In genomic region chr19:41298327-41298964, GRCh38 we compare ENCODE assay signal across 8 cellular contexts. TPM values are rescaled to one million over a fixed set of nuclear protein-coding genes. Genes with fewer than 3 reads are reported as not detected.
DNase-seq lines count a peak whose midpoint lies in the region; ATAC-seq and TF ChIP-seq lines count a peak whose summit lies in the region.

No MANE protein-coding gene starts in this region.

- H3K4me1 ChIP-seq in OCI-LY3 (ENCODE audit: low read length) (peaks cover 42% of the 10 kb centered on the region), upper lobe of right lung (peaks cover 53% of the 10 kb centered on the region), PC-3 (ENCODE audit: insufficient read depth, low read length) (no peaks in the 10 kb centered on the region)

- H3K4me3 Mint-ChIP-seq in dendritic cell treated with granulocyte-macrophage colony-stimulating factor and Interleukin-4, amounts not matched to agents 40 ng/mL and 50 ng/mL, for 4 days: peak overlapping the region; percentile 39
- no peak overlapping the region for H3K4me3 Mint-ChIP-seq in mesothelial cell of epicardium

- no TSS peak for BruUV-seq in PC-3 (replicated peaks; lab: Mats Ljungman, UMichigan)

- H3K79me2 ChIP-seq in OCI-LY3 (ENCODE audit: low read length): peaks cover 40% of the 10 kb centered on the region
- no peaks in the 10 kb centered on the region for H3K79me2 ChIP-seq in PC-3 (ENCODE audit: low read length)

- H3K36me3 ChIP-seq in OCI-LY3 (replicated peaks; ENCODE audit: low read depth, low read length) (peaks cover 92% of the 10 kb centered on the region), upper lobe of right lung (peaks cover 76% of the 10 kb centered on the region), PC-3 (ENCODE audit: low read depth, low read length) (peaks cover 76% of the 10 kb centered on the region)

- no peaks in the 10 kb centered on the region for H3K9me3 Mint-ChIP-seq in dendritic cell treated with granulocyte-macrophage colony-stimulating factor and Interleukin-4, amounts not matched to agents 40 ng/mL and 50 ng/mL, for 4 days
- H3K9me3 Mint-ChIP-seq in mesothelial cell of epicardium: no peaks in the 10 kb centered on the region

- H2AFZ ChIP-seq in OCI-LY3 (ENCODE audit: low read depth, low read length) (no peak overlapping the region), PC-3 (ENCODE audit: low read length) (no peak overlapping the region)

- peak overlapping the region; percentile 83 for H3K27ac Mint-ChIP-seq in dendritic cell treated with granulocyte-macrophage colony-stimulating factor and Interleukin-4, amounts not matched to agents 40 ng/mL and 50 ng/mL, for 4 days
- H3K27ac Mint-ChIP-seq in mesothelial cell of epicardium: peak overlapping the region; percentile 76

- ATAC-seq in upper lobe of right lung: peak; percentile 84
- ATAC-seq in PC-3: no peak

- H3F3A ChIP-seq in PC-3 (ENCODE audit: low read length, unreplicated experiment): no peaks in the 10 kb centered on the region

- H4K20me1 ChIP-seq in OCI-LY3 (ENCODE audit: insufficient read depth, low read length): no peaks in the 10 kb centered on the region
- H4K20me1 ChIP-seq in PC-3 (ENCODE audit: low read length): no peaks in the 10 kb centered on the region

- H3K27ac ChIP-seq in OCI-LY3 (ENCODE audit: low read length) (peak overlapping the region; percentile 91), upper lobe of right lung (peak overlapping the region; percentile 82), PC-3 (ENCODE audit: low read length) (no peak overlapping the region)

- H3K36me3 Mint-ChIP-seq in dendritic cell treated with granulocyte-macrophage colony-stimulating factor and Interleukin-4, amounts not matched to agents 40 ng/mL and 50 ng/mL, for 4 days (ENCODE audit: low read depth): peaks cover 100% of the 10 kb centered on the region
- H3K36me3 Mint-ChIP-seq in mesothelial cell of epicardium: peaks cover 53% of the 10 kb centered on the region

- DNase-seq in stimulated activated CD4-positive, alpha-beta T cell treated with anti-CD3 and anti-CD28 coated beads, Interleukin-4, amount 100 ng/mL, for 24 hours: peak; percentile 44
- DNase-seq in stimulated activated CD4-positive, alpha-beta T cell treated with anti-CD3 and anti-CD28 coated beads, Interleukin-2, amount 100 ng/mL, for 24 hours: no peak
- DNase-seq in mesothelial cell of epicardium (ENCODE audit: low spot score in 2 of 2, unreplicated experiment in 2 of 2) (no peak), upper lobe of right lung (peak; percentile 88), PC-3 (no peak), germinal center (ENCODE audit: low spot score) (no peak)

- H3K9me3 ChIP-seq in OCI-LY3 (ENCODE audit: insufficient read depth, low read length) (no peaks in the 10 kb centered on the region), upper lobe of right lung (no peaks in the 10 kb centered on the region), PC-3 (ENCODE audit: low read length) (no peaks in the 10 kb centered on the region)

- intact Hi-C loops in dendritic cell treated with granulocyte-macrophage colony-stimulating factor and Interleukin-4, amounts not matched to agents 40 ng/mL and 50 ng/mL, for 4 days (cut with micrococcal nuclease): loop anchor here (1.0 kb wide), 2 partner anchors 10 to 35 kb away; no protein-coding TSS in a partner anchor
- intact Hi-C loops in upper lobe of right lung (cut with DNase I): no loop called here
- intact Hi-C loops in PC-3 (cut with micrococcal nuclease): no loop called here

- no peak for TF ChIP-seq CTCF in OCI-LY3 (IDR thresholded peaks at IDR 0.05; ENCODE audit: low read depth, low read length)
- TF ChIP-seq CTCF in mesothelial cell of epicardium (IDR thresholded peaks at IDR 0.05; ENCODE audit: unreplicated experiment): no peak
- no peak for TF ChIP-seq CTCF in upper lobe of right lung (IDR thresholded peaks at IDR 0.05)
- TF ChIP-seq CTCF in PC-3 (conservative IDR thresholded peaks at IDR 0.05; ENCODE audit: low read depth, low read length): no peak

- peaks cover 66% of the 10 kb centered on the region for H3K4me1 Mint-ChIP-seq in dendritic cell treated with granulocyte-macrophage colony-stimulating factor and Interleukin-4, amounts not matched to agents 40 ng/mL and 50 ng/mL, for 4 days (ENCODE audit: low read depth)
- no peaks in the 10 kb centered on the region for H3K4me1 Mint-ChIP-seq in mesothelial cell of epicardium

- CTCF ChIA-PET in PC-3 (lab: Charles Lee): no interaction called here

- peak overlapping the region; percentile 55 for H3K4me3 ChIP-seq in OCI-LY3 (ENCODE audit: low read length)
- no peak overlapping the region for H3K4me3 ChIP-seq in upper lobe of right lung
- H3K4me3 ChIP-seq in PC-3 (ENCODE audit: low read length): no peak overlapping the region

- H3K27me3 ChIP-seq in OCI-LY3 (ENCODE audit: low read depth, low read length) (no peaks in the 10 kb centered on the region), upper lobe of right lung (no peaks in the 10 kb centered on the region), PC-3 (ENCODE audit: low read length) (no peaks in the 10 kb centered on the region)

- H3K4me2 ChIP-seq in OCI-LY3 (ENCODE audit: low read length) (peak overlapping the region; percentile 79), PC-3 (ENCODE audit: low read length) (no peak overlapping the region)

- no peaks in the 10 kb centered on the region for H3K9me2 ChIP-seq in PC-3 (replicated peaks; ENCODE audit: low read length)

- H3K9ac ChIP-seq in OCI-LY3 (ENCODE audit: low read length): peak overlapping the region; percentile 64
- no peak overlapping the region for H3K9ac ChIP-seq in PC-3 (ENCODE audit: low read length)

- POLR2A ChIA-PET in PC-3 (lab: Charles Lee; ENCODE audit: unreplicated experiment): no interaction called here

- H3K27me3 Mint-ChIP-seq in dendritic cell treated with granulocyte-macrophage colony-stimulating factor and Interleukin-4, amounts not matched to agents 40 ng/mL and 50 ng/mL, for 4 days: no peaks in the 10 kb centered on the region
- no peaks in the 10 kb centered on the region for H3K27me3 Mint-ChIP-seq in mesothelial cell of epicardium (ENCODE audit: low read depth)

RNA-seq across cellular contexts. Expression of gene CCDC97, which starts 11.5 kb away (rescaled TPM):
- 40.5 to 41.9 TPM (median 40.6 TPM) in 3 replicates for total RNA-seq in mesothelial cell of epicardium
- total RNA-seq in upper lobe of right lung: 31.9 TPM
- 18.3 and 18.4 TPM in 2 replicates for total RNA-seq in PC-3 (2014; rRNA removed)

RNA-seq across cellular contexts. Expression of gene HNRNPUL1, which starts 34.3 kb away (rescaled TPM):
- total RNA-seq in mesothelial cell of epicardium (246 to 262 TPM (median 249 TPM) in 3 replicates), upper lobe of right lung (171 TPM), PC-3 (2014; rRNA removed) (158 and 198 TPM in 2 replicates)

RNA-seq across cellular contexts. Expression of gene TGFB1, which starts 55.3 kb away (rescaled TPM):
- total RNA-seq in mesothelial cell of epicardium (24.9 to 26.5 TPM (median 25.2 TPM) in 3 replicates), upper lobe of right lung (99.0 TPM), PC-3 (2014; rRNA removed) (16.4 and 23.4 TPM in 2 replicates)

Comparison
In these comparisons a context has a peak if more than half of its experiments do, and no peak if none do; other contexts are left out.
1. DNase-seq: peak in stimulated activated CD4-positive, alpha-beta T cell treated with anti-CD3 and anti-CD28 coated beads, Interleukin-4, amount 100 ng/mL, for 24 hours (single experiment) and upper lobe of right lung (single experiment); none in stimulated activated CD4-positive, alpha-beta T cell treated with anti-CD3 and anti-CD28 coated beads, Interleukin-2, amount 100 ng/mL, for 24 hours (0 of 2), mesothelial cell of epicardium (0 of 2), PC-3 (single experiment) and germinal center (single experiment).